In the genomic region with DNA sequence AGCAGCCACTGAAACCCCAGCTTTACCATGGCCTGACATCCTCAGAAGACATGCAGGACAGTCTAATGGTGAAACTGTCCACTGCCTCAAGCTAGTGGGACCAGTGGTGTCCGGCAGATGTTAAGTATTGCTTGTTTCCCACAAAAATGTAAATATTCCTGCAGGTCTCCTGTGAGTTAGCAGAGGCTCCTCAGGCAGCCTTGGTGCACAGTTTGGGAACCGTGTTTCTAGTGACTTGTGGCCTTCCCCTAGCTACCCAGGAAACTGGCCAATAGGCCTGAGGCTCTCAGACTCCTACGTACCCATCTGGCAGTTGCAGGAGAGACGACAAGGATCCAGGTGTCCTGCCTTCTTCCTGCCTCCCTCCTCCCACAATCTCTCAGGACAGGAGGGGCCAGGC, we compare ENCODE assay signal across 1 cellular context.
TF ChIP-seq lines count a peak whose summit lies in the region.

No MANE protein-coding gene starts in this region.

TF ChIP-seq in GM23338, 12 proteins besides CTCF, POLR2A, EP300 and RAD21 (continued from another document):
- TF ChIP-seq, protein P1, sequence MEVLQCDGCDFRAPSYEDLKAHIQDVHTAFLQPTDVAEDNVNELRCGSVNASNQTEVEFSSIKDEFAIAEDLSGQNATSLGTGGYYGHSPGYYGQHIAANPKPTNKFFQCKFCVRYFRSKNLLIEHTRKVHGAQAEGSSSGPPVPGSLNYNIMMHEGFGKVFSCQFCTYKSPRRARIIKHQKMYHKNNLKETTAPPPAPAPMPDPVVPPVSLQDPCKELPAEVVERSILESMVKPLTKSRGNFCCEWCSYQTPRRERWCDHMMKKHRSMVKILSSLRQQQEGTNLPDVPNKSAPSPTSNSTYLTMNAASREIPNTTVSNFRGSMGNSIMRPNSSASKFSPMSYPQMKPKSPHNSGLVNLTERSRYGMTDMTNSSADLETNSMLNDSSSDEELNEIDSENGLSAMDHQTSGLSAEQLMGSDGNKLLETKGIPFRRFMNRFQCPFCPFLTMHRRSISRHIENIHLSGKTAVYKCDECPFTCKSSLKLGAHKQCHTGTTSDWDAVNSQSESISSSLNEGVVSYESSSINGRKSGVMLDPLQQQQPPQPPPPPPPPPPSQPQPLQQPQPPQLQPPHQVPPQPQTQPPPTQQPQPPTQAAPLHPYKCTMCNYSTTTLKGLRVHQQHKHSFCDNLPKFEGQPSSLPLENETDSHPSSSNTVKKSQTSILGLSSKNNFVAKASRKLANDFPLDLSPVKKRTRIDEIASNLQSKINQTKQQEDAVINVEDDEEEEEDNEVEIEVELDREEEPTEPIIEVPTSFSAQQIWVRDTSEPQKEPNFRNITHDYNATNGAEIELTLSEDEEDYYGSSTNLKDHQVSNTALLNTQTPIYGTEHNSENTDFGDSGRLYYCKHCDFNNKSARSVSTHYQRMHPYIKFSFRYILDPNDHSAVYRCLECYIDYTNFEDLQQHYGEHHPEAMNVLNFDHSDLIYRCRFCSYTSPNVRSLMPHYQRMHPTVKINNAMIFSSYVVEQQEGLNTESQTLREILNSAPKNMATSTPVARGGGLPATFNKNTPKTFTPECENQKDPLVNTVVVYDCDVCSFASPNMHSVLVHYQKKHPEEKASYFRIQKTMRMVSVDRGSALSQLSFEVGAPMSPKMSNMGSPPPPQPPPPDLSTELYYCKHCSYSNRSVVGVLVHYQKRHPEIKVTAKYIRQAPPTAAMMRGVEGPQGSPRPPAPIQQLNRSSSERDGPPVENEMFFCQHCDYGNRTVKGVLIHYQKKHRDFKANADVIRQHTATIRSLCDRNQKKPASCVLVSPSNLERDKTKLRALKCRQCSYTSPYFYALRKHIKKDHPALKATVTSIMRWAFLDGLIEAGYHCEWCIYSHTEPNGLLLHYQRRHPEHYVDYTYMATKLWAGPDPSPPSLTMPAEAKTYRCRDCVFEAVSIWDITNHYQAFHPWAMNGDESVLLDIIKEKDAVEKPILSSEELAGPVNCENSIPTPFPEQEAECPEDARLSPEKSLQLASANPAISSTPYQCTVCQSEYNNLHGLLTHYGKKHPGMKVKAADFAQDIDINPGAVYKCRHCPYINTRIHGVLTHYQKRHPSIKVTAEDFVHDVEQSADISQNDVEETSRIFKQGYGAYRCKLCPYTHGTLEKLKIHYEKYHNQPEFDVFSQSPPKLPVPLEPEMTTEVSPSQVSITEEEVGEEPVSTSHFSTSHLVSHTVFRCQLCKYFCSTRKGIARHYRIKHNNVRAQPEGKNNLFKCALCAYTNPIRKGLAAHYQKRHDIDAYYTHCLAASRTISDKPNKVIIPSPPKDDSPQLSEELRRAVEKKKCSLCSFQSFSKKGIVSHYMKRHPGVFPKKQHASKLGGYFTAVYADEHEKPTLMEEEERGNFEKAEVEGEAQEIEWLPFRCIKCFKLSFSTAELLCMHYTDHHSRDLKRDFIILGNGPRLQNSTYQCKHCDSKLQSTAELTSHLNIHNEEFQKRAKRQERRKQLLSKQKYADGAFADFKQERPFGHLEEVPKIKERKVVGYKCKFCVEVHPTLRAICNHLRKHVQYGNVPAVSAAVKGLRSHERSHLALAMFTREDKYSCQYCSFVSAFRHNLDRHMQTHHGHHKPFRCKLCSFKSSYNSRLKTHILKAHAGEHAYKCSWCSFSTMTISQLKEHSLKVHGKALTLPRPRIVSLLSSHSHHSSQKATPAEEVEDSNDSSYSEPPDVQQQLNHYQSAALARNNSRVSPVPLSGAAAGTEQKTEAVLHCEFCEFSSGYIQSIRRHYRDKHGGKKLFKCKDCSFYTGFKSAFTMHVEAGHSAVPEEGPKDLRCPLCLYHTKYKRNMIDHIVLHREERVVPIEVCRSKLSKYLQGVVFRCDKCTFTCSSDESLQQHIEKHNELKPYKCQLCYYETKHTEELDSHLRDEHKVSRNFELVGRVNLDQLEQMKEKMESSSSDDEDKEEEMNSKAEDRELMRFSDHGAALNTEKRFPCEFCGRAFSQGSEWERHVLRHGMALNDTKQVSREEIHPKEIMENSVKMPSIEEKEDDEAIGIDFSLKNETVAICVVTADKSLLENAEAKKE (CRISPR knock-in tag; IDR thresholded peaks at IDR 0.05), result no peak
- TF ChIP-seq POLR2AphosphoS5 (IDR thresholded peaks at IDR 0.05; ENCODE audit: low read depth) (no peak), EZH2 (IDR thresholded peaks at IDR 0.05; ENCODE audit: low read depth, unreplicated experiment) (no peak), ZNF331 (CRISPR knock-in tag; IDR thresholded peaks at IDR 0.05; ENCODE audit: low read depth) (no peak)
- TF ChIP-seq, protein P2, sequence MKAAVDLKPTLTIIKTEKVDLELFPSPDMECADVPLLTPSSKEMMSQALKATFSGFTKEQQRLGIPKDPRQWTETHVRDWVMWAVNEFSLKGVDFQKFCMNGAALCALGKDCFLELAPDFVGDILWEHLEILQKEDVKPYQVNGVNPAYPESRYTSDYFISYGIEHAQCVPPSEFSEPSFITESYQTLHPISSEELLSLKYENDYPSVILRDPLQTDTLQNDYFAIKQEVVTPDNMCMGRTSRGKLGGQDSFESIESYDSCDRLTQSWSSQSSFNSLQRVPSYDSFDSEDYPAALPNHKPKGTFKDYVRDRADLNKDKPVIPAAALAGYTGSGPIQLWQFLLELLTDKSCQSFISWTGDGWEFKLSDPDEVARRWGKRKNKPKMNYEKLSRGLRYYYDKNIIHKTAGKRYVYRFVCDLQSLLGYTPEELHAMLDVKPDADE (IDR thresholded peaks at IDR 0.05), result no peak
